In genomic region chr4:6727081-6727942, GRCh38 we compare ENCODE assay signal across 10 cellular contexts. TPM values are rescaled to one million over a fixed set of nuclear protein-coding genes. Genes with fewer than 3 reads are reported as not detected.
DNase-seq lines count a peak whose midpoint lies in the region; ATAC-seq and TF ChIP-seq lines count a peak whose summit lies in the region.
"Had no signal": no experiment of that assay in that cellular context is flagged by ENCODE, and none has a peak within 500 bp of the region (broad histone marks: within the 10 kb centered on the region; RNA-seq: fewer than 3 reads in every experiment).

No MANE protein-coding gene starts in this region.

- H3K27ac ChIP-seq in BLaER1 = peak overlapping the region; percentile 89

- peak overlapping the region; percentile 48 for H3K4me3 ChIP-seq in BLaER1
- no peak overlapping the region for H3K4me3 ChIP-seq in fibroblast of villous mesenchyme (ENCODE audit: low read depth, low read length)
- H3K4me3 ChIP-seq in Caco-2 (ENCODE audit: low read depth, low read length) = no peak overlapping the region

- H3K4me3 Mint-ChIP-seq in activated T-cell treated with anti-CD3 and anti-CD28 coated beads, Interleukin-2, amount 50 U/mL, for 24 hours = no peak overlapping the region
- H3K4me3 Mint-ChIP-seq in Caco-2 (ENCODE audit: unreplicated experiment) = no peak overlapping the region

- CTCF ChIA-PET in Caco-2 (lab: Charles Lee) = no interaction called here

- POLR2A ChIA-PET in Caco-2 (lab: Charles Lee) = no interaction called here

- BruUV-seq in Caco-2 (replicated peaks; lab: Mats Ljungman, UMichigan) = no TSS peak

- no peaks in the 10 kb centered on the region for H4K20me1 ChIP-seq in BLaER1

- ATAC-seq in omental fat pad (ENCODE audit: low FRiP score) = peak; percentile 43

- no peak for TF ChIP-seq CTCF in fibroblast of villous mesenchyme (IDR thresholded peaks at IDR 0.05; ENCODE audit: insufficient read depth, low read depth, low read length)
- no peak for TF ChIP-seq CTCF in omental fat pad (IDR thresholded peaks at IDR 0.05)
- TF ChIP-seq CTCF in Caco-2 (IDR thresholded peaks at IDR 0.05; ENCODE audit: insufficient read depth in 1 of 2, low read depth in 1 of 2, low read length in 1 of 2, severe bottlenecking in 1 of 2, unreplicated experiment in 1 of 2) = no peak

- H3K27ac Mint-ChIP-seq in activated T-cell treated with anti-CD3 and anti-CD28 coated beads, Interleukin-2, amount 50 U/mL, for 24 hours = no peak overlapping the region
- no peak overlapping the region for H3K27ac Mint-ChIP-seq in Caco-2 (ENCODE audit: unreplicated experiment)

- peaks cover 44% of the 10 kb centered on the region for H3K4me1 ChIP-seq in BLaER1
- H3K4me1 ChIP-seq in Caco-2 = peaks cover under 1% of the 10 kb centered on the region; the same call in 1 of the 2 replicates

- peaks cover 5% of the 10 kb centered on the region for H3K4me1 Mint-ChIP-seq in activated T-cell treated with anti-CD3 and anti-CD28 coated beads, Interleukin-2, amount 50 U/mL, for 24 hours (ENCODE audit: low read depth)
- no peaks in the 10 kb centered on the region for H3K4me1 Mint-ChIP-seq in Caco-2 (ENCODE audit: low read depth, unreplicated experiment)

- intact Hi-C loops in Caco-2 (cut with micrococcal nuclease; ENCODE audit: unreplicated experiment) = no loop called here

- H3K27me3 Mint-ChIP-seq in activated T-cell treated with anti-CD3 and anti-CD28 coated beads, Interleukin-2, amount 50 U/mL, for 24 hours = no peaks in the 10 kb centered on the region
- no peaks in the 10 kb centered on the region for H3K27me3 Mint-ChIP-seq in Caco-2 (ENCODE audit: insufficient read depth, unreplicated experiment)

- no peaks in the 10 kb centered on the region for H3K9me3 Mint-ChIP-seq in activated T-cell treated with anti-CD3 and anti-CD28 coated beads, Interleukin-2, amount 50 U/mL, for 24 hours
- no peaks in the 10 kb centered on the region for H3K9me3 Mint-ChIP-seq in Caco-2 (ENCODE audit: unreplicated experiment)

- H3K4me2 ChIP-seq in BLaER1 = peak overlapping the region; percentile 92

- H3K9ac ChIP-seq in BLaER1 = peak overlapping the region; percentile 80

- H3K27me3 ChIP-seq in BLaER1 (no peaks in the 10 kb centered on the region), Caco-2 (replicated peaks; ENCODE audit: control insufficient read depth, insufficient read depth, low read length) (no peaks in the 10 kb centered on the region)
- H3K27me3 ChIP-seq: stomach had no signal

- DNase-seq in SK-N-DZ (ENCODE audit: low spot score) (peak; percentile 61), fibroblast of villous mesenchyme (ENCODE audit: low read depth) (peak; percentile 46), omental fat pad (ENCODE audit: low spot score) (no peak), NCI-H510A (lab: John Stamatoyannopoulos, UW) (no peak), mucosa of gallbladder (ENCODE audit: low spot score) (no peak), Caco-2 (no peak)
- no peak for DNase-seq in activated T-cell treated with anti-CD3 and anti-CD28 coated beads, Interleukin-2, amount 50 U/mL, for 24 hours
- DNase-seq: small intestine, stomach had no signal

- H3K36me3 Mint-ChIP-seq in activated T-cell treated with anti-CD3 and anti-CD28 coated beads, Interleukin-2, amount 50 U/mL, for 24 hours (ENCODE audit: low read depth) = no peaks in the 10 kb centered on the region
- no peaks in the 10 kb centered on the region for H3K36me3 Mint-ChIP-seq in Caco-2 (ENCODE audit: insufficient read depth, unreplicated experiment)

- no peaks in the 10 kb centered on the region for H3K9me3 ChIP-seq in BLaER1
- H3K9me3 ChIP-seq in Caco-2 = no peaks in the 10 kb centered on the region
- H3K9me3 ChIP-seq: stomach had no signal

- H3K36me3 ChIP-seq in BLaER1 (no peaks in the 10 kb centered on the region), Caco-2 (ENCODE audit: control insufficient read depth, insufficient read depth, low read length) (no peaks in the 10 kb centered on the region)
- H3K36me3 ChIP-seq: stomach had no signal

RNA-seq across cellular contexts. Expression of gene BLOC1S4, which starts 11.3 kb away (rescaled TPM):
- polyA plus RNA-seq in SK-N-DZ (2014; cell fraction: cytosol; rRNA removed) = 24.4 and 31.8 TPM in 2 replicates
- 17.5 and 21.1 TPM in 2 replicates for polyA plus RNA-seq in SK-N-DZ (2014; cell fraction: nucleus; rRNA removed)
- total RNA-seq in fibroblast of villous mesenchyme = 10.4 and 12.6 TPM in 2 replicates
- 10 to 100 TPM; 12.3 to 23.3 (median 13.9) TPM for total RNA-seq in omental fat pad
- 18.1 TPM for total RNA-seq in mucosa of gallbladder
- 16.6 and 17.2 TPM in 2 replicates for total RNA-seq in Caco-2 (2022)

RNA-seq across cellular contexts. Expression of gene MRFAP1L1, which starts 17.6 kb away (rescaled TPM):
- 95.9 and 120 TPM in 2 replicates for polyA plus RNA-seq in SK-N-DZ (2014; cell fraction: cytosol; rRNA removed)
- 59.3 and 63.9 TPM in 2 replicates for polyA plus RNA-seq in SK-N-DZ (2014; cell fraction: nucleus; rRNA removed)
- 34.1 and 42.7 TPM in 2 replicates for total RNA-seq in fibroblast of villous mesenchyme
- total RNA-seq in omental fat pad = 10 to 100 TPM; 42.7 to 56.3 (median 45.9) TPM
- total RNA-seq in mucosa of gallbladder = 51.2 TPM
- 46.4 and 47.5 TPM in 2 replicates for total RNA-seq in Caco-2 (2022)

RNA-seq across cellular contexts. Expression of gene S100P, which starts 33.6 kb away (rescaled TPM):
- not detected in 2 replicates for polyA plus RNA-seq in SK-N-DZ (2014; cell fraction: cytosol; rRNA removed)
- not detected in 2 replicates for polyA plus RNA-seq in SK-N-DZ (2014; cell fraction: nucleus; rRNA removed)
- total RNA-seq in fibroblast of villous mesenchyme (not detected in 2 replicates), omental fat pad (10 to 100 TPM in 1 of 4 donors, 1 to 10 TPM in 1, under 1 TPM in 1, not detected in 1; 0.60 to 10.9 (median 1.1) TPM), mucosa of gallbladder (33.4 TPM), Caco-2 (2022) (70.8 and 96.9 TPM in 2 replicates)

RNA-seq across cellular contexts. Expression of gene KIAA0232, which starts 55.2 kb away (rescaled TPM):
- polyA plus RNA-seq in SK-N-DZ (2014; cell fraction: cytosol; rRNA removed) = 9.2 and 14.0 TPM in 2 replicates
- polyA plus RNA-seq in SK-N-DZ (2014; cell fraction: nucleus; rRNA removed) = 8.4 and 9.8 TPM in 2 replicates
- total RNA-seq in fibroblast of villous mesenchyme (23.2 and 29.8 TPM in 2 replicates), omental fat pad (10 to 100 TPM; 26.4 to 29.8 (median 27.0) TPM), mucosa of gallbladder (35.0 TPM), Caco-2 (2022) (19.7 and 20.3 TPM in 2 replicates)

Comparison
In these comparisons a context has a peak if more than half of its experiments do, and no peak if none do; other contexts are left out.
1. DNase-seq: peak in SK-N-DZ (single experiment) and fibroblast of villous mesenchyme (single experiment); none in omental fat pad (single experiment), NCI-H510A (single experiment), mucosa of gallbladder (single experiment), activated T-cell treated with anti-CD3 and anti-CD28 coated beads, Interleukin-2, amount 50 U/mL, for 24 hours (single experiment) and Caco-2 (0 of 2).